ENCODE assay signal across 9 cellular contexts in the genomic region with DNA sequence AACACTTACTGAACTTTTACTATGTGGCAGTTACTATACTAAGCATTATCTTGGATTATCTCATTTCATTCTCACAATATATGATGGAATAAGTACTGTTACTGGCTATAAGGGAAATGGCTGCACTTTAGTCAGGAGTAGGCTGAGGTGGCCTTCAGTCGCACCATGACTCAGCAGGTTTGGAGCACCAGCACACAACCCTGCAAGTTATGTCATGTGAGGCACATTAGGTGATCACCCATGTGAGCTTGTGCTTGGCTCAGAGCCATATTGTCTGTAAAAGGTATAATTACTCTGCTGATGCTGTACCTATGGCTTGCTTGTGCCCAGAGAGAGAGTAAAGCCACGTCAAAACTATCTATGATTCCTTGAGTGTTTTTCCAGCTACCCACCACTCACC. TPM values are rescaled to one million over a fixed set of nuclear protein-coding genes. Genes with fewer than 3 reads are reported as not detected.
A peak's percentile ranks its signal among the peaks of the same experiment; 100 is the strongest.
DNase-seq lines count a peak whose midpoint lies in the region; ATAC-seq and TF ChIP-seq lines count a peak whose summit lies in the region.
"Had no signal": no experiment of that assay in that cellular context is flagged by ENCODE, and none has a peak within 500 bp of the region (broad histone marks: within the 10 kb centered on the region; RNA-seq: fewer than 3 reads in every experiment).

No MANE protein-coding gene starts in this region.

- no peak overlapping the region for H3K4me3 ChIP-seq in HEK293 (ENCODE audit: low read depth, low read length)
- no peak overlapping the region for H3K4me3 ChIP-seq in mucosa of descending colon

- no peak overlapping the region for H2AK5ac ChIP-seq in H9 (ENCODE audit: insufficient read length, low read length)

- peaks cover 1% of the 10 kb centered on the region for H3K4me1 Mint-ChIP-seq in progenitor cell of endocrine pancreas (ENCODE audit: low read depth)
- H3K4me1 Mint-ChIP-seq in H9 = peaks cover 0 to 3% of the 10 kb centered on the region in 2 experiments; a peak in 2 of 4 replicates

- no peak overlapping the region for H3K56ac ChIP-seq in H9 (ENCODE audit: insufficient read length, low read depth, low read length)

- no peak overlapping the region for H2BK120ac ChIP-seq in H9 (ENCODE audit: low read depth, low read length, poor library complexity, severe bottlenecking)

- CTCF ChIA-PET in HEK293 (lab: Yijun Ruan, JAX) = interaction anchor here (1.1 kb wide), 1 partner anchor 19 kb away, joined by 3 read pairs; no protein-coding TSS in a partner anchor

- no peak overlapping the region for H4K91ac ChIP-seq in H9 (ENCODE audit: insufficient read length, low read depth, low read length)

- H3T11ph ChIP-seq in H9 (ENCODE audit: low read length) = no peak overlapping the region

- H4K8ac ChIP-seq in H9 (replicated peaks; ENCODE audit: insufficient read length, low read depth, low read length) = no peak overlapping the region

- H3K14ac ChIP-seq in H9 (ENCODE audit: insufficient read depth, low read length) = no peak overlapping the region

- H3K27ac ChIP-seq in HEK293 (ENCODE audit: extremely low read depth, low read depth, low read length) = no peak overlapping the region
- no peak overlapping the region for H3K27ac ChIP-seq in H9 (ENCODE audit: insufficient read length, low read depth, low read length)

- no peaks in the 10 kb centered on the region for H3K79me1 ChIP-seq in H9 (ENCODE audit: insufficient read depth, low read depth, low read length, poor library complexity, severe bottlenecking)

- H3K27me3 Mint-ChIP-seq in progenitor cell of endocrine pancreas (no peaks in the 10 kb centered on the region), H9 (ENCODE audit: low read depth) (no peaks in the 10 kb centered on the region)

- no peak for TF ChIP-seq CTCF in HEK293 (tag by site-specific recombination; IDR thresholded peaks at IDR 0.05)
- no peak for TF ChIP-seq CTCF in mucosa of descending colon (IDR thresholded peaks at IDR 0.05)
- no peak for TF ChIP-seq CTCF in progenitor cell of endocrine pancreas (IDR thresholded peaks at IDR 0.05; ENCODE audit: unreplicated experiment)
- TF ChIP-seq CTCF in H9 (conservative IDR thresholded peaks at IDR 0.05) = no peak

- H3K27me3 ChIP-seq in H9 (ENCODE audit: insufficient read depth, low read length) = no peaks in the 10 kb centered on the region

- H2BK20ac ChIP-seq in H9 (ENCODE audit: low read depth, low read length, poor library complexity, severe bottlenecking) = no peak overlapping the region

- no peak overlapping the region for H3K4ac ChIP-seq in H9 (ENCODE audit: low read depth, low read length)

- H3K27ac Mint-ChIP-seq in progenitor cell of endocrine pancreas = no peak overlapping the region
- H3K27ac Mint-ChIP-seq in H9 = peak overlapping the region in 1 of 3 experiments; percentile 62; a peak in 4 of 7 replicates

- POLR2A ChIA-PET in HEK293 (lab: Yijun Ruan, JAX) = no interaction called here

- ATAC-seq in mucosa of descending colon (peak; percentile 73), HG02852 (IDR thresholded peaks at IDR 0.05; ENCODE audit: unreplicated experiment) (no peak)

- DNase-seq in NCI-H1694 (lab: John Stamatoyannopoulos, UW) (peak; percentile 18), SHP77 (lab: John Stamatoyannopoulos, UW) (peak; percentile 55 to 83), mucosa of descending colon (peak in 1 of 3 donors; percentile 37), progenitor cell of endocrine pancreas (ENCODE audit: low spot score, unreplicated experiment) (no peak), H9 (no peak), superior temporal gyrus (ENCODE audit: extremely low spot score) (no peak)
- DNase-seq: GDM1 had no signal

- H3K4me2 ChIP-seq in H9 (ENCODE audit: insufficient read depth, insufficient read length, low read length) = no peak overlapping the region

- no peaks in the 10 kb centered on the region for H3K9me3 ChIP-seq in HEK293 (ENCODE audit: control insufficient read depth, insufficient read depth, low read depth, low read length)
- H3K9me3 ChIP-seq in mucosa of descending colon = no peaks in the 10 kb centered on the region
- no peaks in the 10 kb centered on the region for H3K9me3 ChIP-seq in H9 (ENCODE audit: control insufficient read depth, low read depth, low read length)

- H3K36me3 ChIP-seq in HEK293 (ENCODE audit: control insufficient read depth in 2 of 2, insufficient read depth in 1 of 2, low read length in 2 of 2) (no peaks in the 10 kb centered on the region), mucosa of descending colon (ENCODE audit: low read depth) (no peaks in the 10 kb centered on the region)

- no peak overlapping the region for H2BK12ac ChIP-seq in H9 (ENCODE audit: insufficient read length, low read depth, low read length)

- no peaks in the 10 kb centered on the region for H3K23me2 ChIP-seq in H9 (ENCODE audit: insufficient read length, low read depth, low read length, poor library complexity, severe bottlenecking)

- no peaks in the 10 kb centered on the region for H3K79me2 ChIP-seq in H9 (ENCODE audit: insufficient read depth, low read length)

- no peaks in the 10 kb centered on the region for H4K20me1 ChIP-seq in H9 (ENCODE audit: control insufficient read depth, insufficient read depth, insufficient read length)

- H3K9me3 Mint-ChIP-seq in progenitor cell of endocrine pancreas (ENCODE audit: low read depth) = no peaks in the 10 kb centered on the region
- H3K9me3 Mint-ChIP-seq in H9 = no peaks in the 10 kb centered on the region

- H2AFZ ChIP-seq in H9 (ENCODE audit: low read length) = no peak overlapping the region

- no peak overlapping the region for H2BK15ac ChIP-seq in H9 (ENCODE audit: low read depth, low read length)

- no peak overlapping the region for H4K5ac ChIP-seq in H9 (ENCODE audit: insufficient read length, low read depth, low read length)

- H3K23ac ChIP-seq in H9 (ENCODE audit: insufficient read length, low read depth, low read length) = no peak overlapping the region

- H3K4me1 ChIP-seq in HEK293 (ENCODE audit: control insufficient read depth, insufficient read depth, low read length) (no peaks in the 10 kb centered on the region), mucosa of descending colon (ENCODE audit: low read depth) (no peaks in the 10 kb centered on the region), H9 (ENCODE audit: insufficient read depth, low read length) (no peaks in the 10 kb centered on the region)

- H3K36me3 Mint-ChIP-seq in progenitor cell of endocrine pancreas (ENCODE audit: insufficient read depth) = no peaks in the 10 kb centered on the region
- H3K36me3 Mint-ChIP-seq in H9 (ENCODE audit: insufficient read depth in 1 of 3, low read depth in 3 of 3) = no peaks in the 10 kb centered on the region; a peak in 1 of 7 replicates

- no CpG with 5 or more reads among the region's 2 CpGs for WGBS in H9 (ENCODE audit: extremely low coverage, insufficient read length, low lambda C conversion rate)

- no peak overlapping the region for H3K18ac ChIP-seq in H9 (ENCODE audit: insufficient read length, low read depth, low read length)

- intact Hi-C loops in mucosa of descending colon (cut with DNase I, micrococcal nuclease) = no loop called here

- H3K9ac ChIP-seq in H9 (ENCODE audit: extremely low read depth, insufficient read length, low read length) = no peak overlapping the region

- H3K4me3 Mint-ChIP-seq in progenitor cell of endocrine pancreas (ENCODE audit: low read depth) = no peak overlapping the region
- H3K4me3 Mint-ChIP-seq in H9 = no peak overlapping the region

- no peak overlapping the region for H2BK5ac ChIP-seq in H9 (ENCODE audit: insufficient read length, low read length)

TF ChIP-seq in HEK293, 187 proteins besides CTCF, POLR2A, EP300 and RAD21 (continues in another document):
- TF ChIP-seq ZSCAN16 (tag by site-specific recombination; IDR thresholded peaks at IDR 0.05) (no peak), ZNF223 (tag by site-specific recombination; IDR thresholded peaks at IDR 0.05) (no peak), SP7 (tag by site-specific recombination; IDR thresholded peaks at IDR 0.05) (peak; percentile 86), WT1 (tag by site-specific recombination; IDR thresholded peaks at IDR 0.05) (no peak), ZNF558 (tag by site-specific recombination; IDR thresholded peaks at IDR 0.05) (no peak), MEIS1 (CRISPR knock-in tag; IDR thresholded peaks at IDR 0.05; ENCODE audit: borderline replicate concordance) (no peak), ZNF239 (tag by site-specific recombination; IDR thresholded peaks at IDR 0.05) (no peak), PRDM1 (tag by site-specific recombination; IDR thresholded peaks at IDR 0.05) (0 out of 2 replicates have a peak, but pooled peaks have one; percentile 20), ZNF37A (tag by site-specific recombination; IDR thresholded peaks at IDR 0.05) (no peak), ZNF423 (tag by site-specific recombination; IDR thresholded peaks at IDR 0.05) (no peak), ZNF404 (tag by site-specific recombination; IDR thresholded peaks at IDR 0.05) (no peak), ZNF114 (tag by site-specific recombination; IDR thresholded peaks at IDR 0.05) (no peak), TRIM28 (IDR thresholded peaks at IDR 0.05; ENCODE audit: borderline replicate concordance, low read length) (peak; percentile 89), YY2 (tag by site-specific recombination; IDR thresholded peaks at IDR 0.05) (no peak), ZNF600 (tag by site-specific recombination; IDR thresholded peaks at IDR 0.05) (0 out of 2 replicates have a peak, but pooled peaks have one; percentile 27), ZNF501 (tag by site-specific recombination; IDR thresholded peaks at IDR 0.05) (no peak), ZNF629 (tag by site-specific recombination; IDR thresholded peaks at IDR 0.05) (peak; percentile 45; the same call in 1 of the 2 replicates), GLIS2 (tag by site-specific recombination; IDR thresholded peaks at IDR 0.05) (peak; percentile 14; the same call in 1 of the 2 replicates)
- TF ChIP-seq, protein P1, sequence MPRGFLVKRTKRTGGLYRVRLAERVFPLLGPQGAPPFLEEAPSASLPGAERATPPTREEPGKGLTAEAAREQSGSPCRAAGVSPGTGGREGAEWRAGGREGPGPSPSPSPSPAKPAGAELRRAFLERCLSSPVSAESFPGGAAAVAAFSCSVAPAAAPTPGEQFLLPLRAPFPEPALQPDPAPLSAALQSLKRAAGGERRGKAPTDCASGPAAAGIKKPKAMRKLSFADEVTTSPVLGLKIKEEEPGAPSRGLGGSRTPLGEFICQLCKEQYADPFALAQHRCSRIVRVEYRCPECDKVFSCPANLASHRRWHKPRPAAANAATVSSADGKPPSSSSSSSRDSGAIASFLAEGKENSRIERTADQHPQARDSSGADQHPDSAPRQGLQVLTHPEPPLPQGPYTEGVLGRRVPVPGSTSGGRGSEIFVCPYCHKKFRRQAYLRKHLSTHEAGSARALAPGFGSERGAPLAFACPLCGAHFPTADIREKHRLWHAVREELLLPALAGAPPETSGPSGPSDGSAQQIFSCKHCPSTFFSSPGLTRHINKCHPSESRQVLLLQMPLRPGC (tag by site-specific recombination; IDR thresholded peaks at IDR 0.05) = 0 out of 2 replicates have a peak, but pooled peaks have one; percentile 44

RNA-seq across cellular contexts. Expression of a gene that starts 54.1 kb away (rescaled TPM):
- 10 to 100 TPM; 26.4 to 28.6 (median 26.7) TPM for total RNA-seq in mucosa of descending colon
- 32.1 and 38.6 TPM in 2 replicates for total RNA-seq in progenitor cell of endocrine pancreas
- 5.9 TPM in 2 replicates for total RNA-seq in H9 (2021)

Comparison
In these comparisons a context has a peak if more than half of its experiments do, and no peak if none do; other contexts are left out.
1. DNase-seq: peak in NCI-H1694 (single experiment) and SHP77 (2 of 2); none in progenitor cell of endocrine pancreas (single experiment), H9 (single experiment) and superior temporal gyrus (single experiment).